In the genomic region with DNA sequence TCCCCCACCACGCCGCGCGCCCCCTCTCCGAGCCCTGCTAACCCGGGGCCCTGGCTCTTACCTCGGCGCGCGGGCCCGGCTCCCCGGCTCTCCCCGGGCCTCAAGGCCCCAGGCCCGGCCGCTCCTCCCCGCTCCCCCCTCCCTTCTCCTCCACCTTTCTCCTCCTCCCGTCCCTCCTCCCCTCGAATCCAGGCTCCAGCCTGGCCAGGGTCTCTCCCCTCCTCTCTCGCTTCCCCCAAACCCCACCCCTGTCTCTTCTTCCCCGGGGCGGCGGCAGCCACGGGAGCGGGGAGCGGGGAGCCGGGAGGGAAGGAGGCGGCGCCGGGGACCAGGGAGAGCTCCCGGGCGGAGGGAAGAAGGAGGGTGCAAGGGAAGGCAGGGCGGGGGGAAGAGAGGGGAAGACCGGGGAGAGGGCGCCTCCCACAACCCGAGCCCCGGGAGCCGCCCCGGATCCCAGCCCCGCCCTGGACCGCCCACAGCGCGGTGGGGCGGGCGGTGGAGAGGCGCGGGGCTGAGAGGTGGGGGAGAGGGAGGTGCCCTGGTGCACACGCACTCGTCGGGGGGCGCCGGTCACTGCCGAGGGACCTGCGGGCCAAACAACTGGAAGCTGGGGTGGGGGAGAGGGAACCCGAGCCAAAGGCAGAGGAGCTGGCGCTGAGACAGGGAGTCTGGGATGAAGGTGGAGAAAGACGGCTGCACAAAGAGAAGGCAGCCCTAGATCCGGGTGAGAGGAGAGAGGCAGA, we compare ENCODE assay signal across 8 cellular contexts. TPM values are rescaled to one million over a fixed set of nuclear protein-coding genes. Genes with fewer than 3 reads are reported as not detected.
DNase-seq lines count a peak whose midpoint lies in the region; FAIRE-seq and TF ChIP-seq lines count a peak whose summit lies in the region.

Gene GABBR1, minus strand, starts transcription at position 395 of the 743 bp plus-strand sequence. CDS start 798 bp downstream, outside the sequence.

- H3K4me3 ChIP-seq in AG04450 (ENCODE audit: low read depth, low read length) (peak within 1 kb of the TSS; percentile 79), NT2/D1 (ENCODE audit: insufficient read length, low read depth) (peak within 1 kb of the TSS; percentile 71), endocrine pancreas (ENCODE audit: control insufficient read depth, insufficient read depth, low read length) (peak within 1 kb of the TSS; percentile 75)

- POLR2A ChIA-PET in AG04450 (lab: Yijun Ruan, JAX), result interaction anchor here (0.6 to 1.7 kb wide), 8 partner anchors 15 to 1760 kb away, joined by 3 to 12 read pairs (median 3); a partner anchor contains a TSS

- peak; percentile 42 for FAIRE-seq in GM19239 (lab: Jason Lieb, UNC)

- peak within 1 kb of the TSS; percentile 92 for H3K9ac ChIP-seq in NT2/D1 (ENCODE audit: insufficient read length, low read depth)
- H3K9ac ChIP-seq in endocrine pancreas (ENCODE audit: control insufficient read depth, insufficient read depth, low read length), result peak within 1 kb of the TSS; percentile 80

- H3K4me1 ChIP-seq in NT2/D1 (ENCODE audit: insufficient read depth, insufficient read length) (peaks cover 3% of the 10 kb centered on the region), endocrine pancreas (ENCODE audit: control insufficient read depth, insufficient read depth, low read length) (no peaks in the 10 kb centered on the region)

- H3K27ac ChIP-seq in AG04450 (ENCODE audit: low read depth, low read length), result peak within 1 kb of the TSS; percentile 47

- H3K9me3 ChIP-seq in AG04450 (ENCODE audit: control insufficient read depth, insufficient read depth, low read length) (no peaks in the 10 kb centered on the region; the same call in 1 of the 2 replicates), NT2/D1 (ENCODE audit: insufficient read depth, low read length) (no peaks in the 10 kb centered on the region), endocrine pancreas (ENCODE audit: control insufficient read depth, low read length) (no peaks in the 10 kb centered on the region)

- peak; percentile 63 for DNase-seq in AG04450 (ENCODE audit: low read depth, low spot score)
- peak; percentile 66 for DNase-seq in GM19239 (ENCODE audit: insufficient read length, low spot score)
- peak; percentile 32 for DNase-seq in HT-29 (ENCODE audit: low spot score)
- peak; percentile 78 for DNase-seq in NT2/D1 (ENCODE audit: low read depth, low spot score)
- DNase-seq in activated CD8-positive, alpha-beta memory T cell treated with anti-CD3 and anti-CD28 coated beads, Interleukin-2, amount 50 U/mL, for 4 hours, result peak; percentile 69
- DNase-seq in mesenteric fat pad (ENCODE audit: low spot score), result peak; percentile 92
- peak; percentile 56 for DNase-seq in stimulated activated CD8-positive, alpha-beta memory T cell treated with anti-CD3 and anti-CD28 coated beads, Interleukin-12 subunit alpha, Interleukin-12 subunit beta, amount 100 ng/mL, for 4 hours (ENCODE audit: low read depth)

- TF ChIP-seq CTCF in AG04450 (IDR thresholded peaks at IDR 0.05; ENCODE audit: low read depth, low read length), result no peak

- H3K36me3 ChIP-seq in NT2/D1 (ENCODE audit: insufficient read depth, insufficient read length, low read length) (peaks cover 6% of the 10 kb centered on the region), endocrine pancreas (ENCODE audit: control insufficient read depth, insufficient read depth, low read length) (no peaks in the 10 kb centered on the region)

- H3K27me3 ChIP-seq in AG04450 (ENCODE audit: control insufficient read depth, insufficient read depth, low read length) (no peaks in the 10 kb centered on the region), NT2/D1 (ENCODE audit: insufficient read depth, insufficient read length) (no peaks in the 10 kb centered on the region), endocrine pancreas (ENCODE audit: control insufficient read depth, insufficient read depth, low read length) (no peaks in the 10 kb centered on the region)

- CTCF ChIA-PET in AG04450 (lab: Charles Lee), result interaction anchor here (0.7 to 13.4 kb wide), 3 partner anchors 18 to 484 kb away, joined by 3 to 281 read pairs (median 4); no protein-coding TSS in a partner anchor

RNA-seq across cellular contexts. Expression of gene GABBR1, which starts in this region (rescaled TPM):
- polyA plus RNA-seq in AG04450 (2011; rRNA removed), result 14.6 and 16.5 TPM in 2 replicates
- polyA minus RNA-seq in AG04450 (2011; rRNA and poly(A)+ RNA removed), result 21.2 and 24.3 TPM in 2 replicates
- 0.10 TPM in 1 of 2 replicates, not detected in the other for total RNA-seq in HT-29 (2014; rRNA removed; shearing (Covaris generic))
- total RNA-seq in mesenteric fat pad, result 33.5 TPM

Comparison
In these comparisons a context has a peak if more than half of its experiments do, and no peak if none do; other contexts are left out.
1. Peak in every context shown above with its lines: DNase-seq, H3K4me3 ChIP-seq and H3K27ac ChIP-seq.
2. RNA of gene GABBR1 (total RNA-seq): 33.5 TPM in mesenteric fat pad (single experiment); 0.10 TPM in HT-29; every median in the first group is over 10 times any median in the second.
3. Peak in DNase-seq in HT-29; RNA of the gene not detected or under 1 TPM.
4. DNase-seq: peak in every context shown above with its lines; median percentile 92 in mesenteric fat pad; 78 in NT2/D1; 69 in activated CD8-positive, alpha-beta memory T cell treated with anti-CD3 and anti-CD28 coated beads, Interleukin-2, amount 50 U/mL, for 4 hours; 66 in GM19239; 63 in AG04450; 56 in stimulated activated CD8-positive, alpha-beta memory T cell treated with anti-CD3 and anti-CD28 coated beads, Interleukin-12 subunit alpha, Interleukin-12 subunit beta, amount 100 ng/mL, for 4 hours; 32 in HT-29.